Comparison of ENCODE assay signal across 3 cellular contexts in the genomic region with DNA sequence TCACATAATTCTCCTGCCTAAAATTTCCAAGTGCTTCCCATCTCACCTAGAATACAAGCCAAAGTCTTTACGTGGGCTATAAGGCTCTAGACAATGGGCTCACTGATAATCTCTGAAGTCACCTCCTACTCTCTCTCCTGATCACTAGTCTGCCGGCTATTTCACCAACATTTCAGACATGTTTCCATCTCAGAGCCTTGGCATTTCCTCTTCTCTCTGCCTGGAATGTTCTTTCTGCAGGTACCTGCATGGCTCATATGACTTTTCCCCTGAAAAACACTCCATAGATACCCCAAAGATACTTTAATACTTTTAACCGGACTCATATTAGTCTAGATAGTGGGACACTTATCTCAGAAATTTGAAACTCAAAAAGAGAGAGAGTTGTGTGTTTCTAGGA.
TF ChIP-seq lines count a peak whose summit lies in the region.

No MANE protein-coding gene starts in this region.

TF ChIP-seq in SK-N-SH, 30 proteins besides CTCF, POLR2A, EP300 and RAD21:
- TF ChIP-seq CHD2 (IDR thresholded peaks at IDR 0.05; ENCODE audit: low read length, partially characterized antibody) (no peak), TEAD4 (IDR thresholded peaks at IDR 0.05; ENCODE audit: borderline replicate concordance, insufficient read depth) (no peak)

TF ChIP-seq in SK-N-SH treated with all-trans-retinoic acid at 6 μM for 48 hours, 23 proteins besides CTCF, POLR2A, EP300 and RAD21:
- no peak for TF ChIP-seq TCF4 (CRISPR knock-in tag; IDR thresholded peaks at IDR 0.05; ENCODE audit: borderline replicate concordance)
- no peak for TF ChIP-seq ZFP30 (CRISPR knock-in tag; IDR thresholded peaks at IDR 0.05)
- TF ChIP-seq PATZ1 (CRISPR knock-in tag; IDR thresholded peaks at IDR 0.05; ENCODE audit: borderline replicate concordance) = no peak
- no peak for TF ChIP-seq RARB (CRISPR knock-in tag; IDR thresholded peaks at IDR 0.05)
- no peak for TF ChIP-seq PPARA (CRISPR knock-in tag; IDR thresholded peaks at IDR 0.05; ENCODE audit: borderline replicate concordance)
- no peak for TF ChIP-seq ARNTL (CRISPR knock-in tag; IDR thresholded peaks at IDR 0.05; ENCODE audit: borderline replicate concordance, low read depth)
- no peak for TF ChIP-seq BACH2 (CRISPR knock-in tag; IDR thresholded peaks at IDR 0.05; ENCODE audit: borderline replicate concordance)
- TF ChIP-seq GLIS3 (CRISPR knock-in tag; IDR thresholded peaks at IDR 0.05) = no peak
- no peak for TF ChIP-seq OSR1 (CRISPR knock-in tag; IDR thresholded peaks at IDR 0.05)
- no peak for TF ChIP-seq POU6F1 (CRISPR knock-in tag; IDR thresholded peaks at IDR 0.05; ENCODE audit: borderline replicate concordance, low read depth)
TF ChIP-seq in SK-N-SH treated with all-trans-retinoic acid at 6 μM for 48 hours: peak in this region for 0.

TF ChIP-seq in endothelial cell of umbilical vein, 7 proteins besides CTCF, POLR2A, EP300 and RAD21:
- TF ChIP-seq MAX (IDR thresholded peaks at IDR 0.05; ENCODE audit: insufficient read depth, insufficient read length) (no peak), POLR2AphosphoS5 (IDR thresholded peaks at IDR 0.05; ENCODE audit: insufficient read depth, low read depth, low read length) (no peak), JUN (IDR thresholded peaks at IDR 0.05; ENCODE audit: borderline replicate concordance, insufficient read depth, insufficient read length, low read depth) (no peak), EZH2 (IDR thresholded peaks at IDR 0.05; ENCODE audit: borderline replicate concordance, low read depth, low read length, severe bottlenecking) (no peak), GATA2 (IDR thresholded peaks at IDR 0.05; ENCODE audit: insufficient read depth, insufficient read length, low read depth, low read length) (no peak), FOS (IDR thresholded peaks at IDR 0.05; ENCODE audit: borderline replicate concordance, insufficient read depth, low read length) (no peak), MYC (IDR thresholded peaks at IDR 0.05; ENCODE audit: low read depth, low read length) (no peak)
TF ChIP-seq in endothelial cell of umbilical vein: peak in this region for 0.
